In genomic region chr19:19487077-19488040, GRCh38 we compare ENCODE assay signal across 10 cellular contexts. TPM values are rescaled to one million over a fixed set of nuclear protein-coding genes. Genes with fewer than 3 reads are reported as not detected.
DNase-seq lines count a peak whose midpoint lies in the region; ATAC-seq, FAIRE-seq and TF ChIP-seq lines count a peak whose summit lies in the region.
"Had no signal": no experiment of that assay in that cellular context is flagged by ENCODE, and none has a peak within 500 bp of the region (broad histone marks: within the 10 kb centered on the region; RNA-seq: fewer than 3 reads in every experiment).

No MANE protein-coding gene starts in this region.

- no peak overlapping the region for H3K4me3 Mint-ChIP-seq in activated CD4-positive, alpha-beta T cell treated with anti-CD3 and anti-CD28 coated beads for 36 hours
- no peak overlapping the region for H3K4me3 Mint-ChIP-seq in stimulated activated naive CD8-positive, alpha-beta T cell treated with anti-CD3 and anti-CD28 coated beads, Interleukin-15, amount 100 ng/mL, for 72 hours

- no peaks in the 10 kb centered on the region for H3K9me1 ChIP-seq in keratinocyte (ENCODE audit: control insufficient read depth, extremely low read depth, insufficient read depth, low read length)

- no peaks in the 10 kb centered on the region for H3K27me3 ChIP-seq in keratinocyte (ENCODE audit: control insufficient read depth, extremely low read depth, insufficient read depth, low read length)

- no peaks in the 10 kb centered on the region for H4K20me1 ChIP-seq in keratinocyte (ENCODE audit: control insufficient read depth, extremely low read depth, insufficient read depth, low read length)

- dilution Hi-C loops in keratinocyte (cut with MboI; ENCODE audit: extremely low pct_ligation_motif_present, low sequenced_read_pairs), result no loop called here

- H3K36me3 ChIP-seq in keratinocyte (ENCODE audit: control insufficient read depth in 2 of 2, extremely low read depth in 1 of 2, insufficient read depth in 2 of 2, low read length in 2 of 2), result peaks cover 18 to 23% of the 10 kb centered on the region in 2 experiments

- no peak overlapping the region for H2AFZ ChIP-seq in keratinocyte (ENCODE audit: control insufficient read depth, low read length)

- H3K4me1 Mint-ChIP-seq in activated CD4-positive, alpha-beta T cell treated with anti-CD3 and anti-CD28 coated beads for 36 hours, result peaks cover 59% of the 10 kb centered on the region
- peaks cover 80% of the 10 kb centered on the region for H3K4me1 Mint-ChIP-seq in stimulated activated naive CD8-positive, alpha-beta T cell treated with anti-CD3 and anti-CD28 coated beads, Interleukin-15, amount 100 ng/mL, for 72 hours

- ATAC-seq in activated CD4-positive, alpha-beta T cell treated with anti-CD3 and anti-CD28 coated beads for 36 hours, result no peak
- ATAC-seq in stimulated activated naive CD8-positive, alpha-beta T cell treated with anti-CD3 and anti-CD28 coated beads, Interleukin-15, amount 100 ng/mL, for 72 hours, result no peak
- ATAC-seq in GM18858 (IDR thresholded peaks at IDR 0.05; ENCODE audit: unreplicated experiment) (no peak), GM18519 (IDR thresholded peaks at IDR 0.05; ENCODE audit: low FRiP score, unreplicated experiment) (no peak)

- H3K27ac ChIP-seq in VCaP (peak overlapping the region; percentile 72), keratinocyte (ENCODE audit: control insufficient read depth, insufficient read depth, low read length) (peak overlapping the region; percentile 85)

- H3K79me2 ChIP-seq in keratinocyte (ENCODE audit: control insufficient read depth, insufficient read depth, low read length), result peaks cover 62% of the 10 kb centered on the region

- peak overlapping the region; percentile 31 for H3K9ac ChIP-seq in keratinocyte (ENCODE audit: control insufficient read depth, extremely low read depth, insufficient read depth, low read length)

- H3K9me3 Mint-ChIP-seq in activated CD4-positive, alpha-beta T cell treated with anti-CD3 and anti-CD28 coated beads for 36 hours (ENCODE audit: low read depth), result no peaks in the 10 kb centered on the region
- no peaks in the 10 kb centered on the region for H3K9me3 Mint-ChIP-seq in stimulated activated naive CD8-positive, alpha-beta T cell treated with anti-CD3 and anti-CD28 coated beads, Interleukin-15, amount 100 ng/mL, for 72 hours

- TF ChIP-seq CTCF in VCaP (conservative IDR thresholded peaks at IDR 0.05), result no peak
- no peak for TF ChIP-seq CTCF in keratinocyte (optimal IDR thresholded peaks at IDR 0.05 in 1 of 3, IDR thresholded peaks at IDR 0.05 in 1 of 3, conservative IDR thresholded peaks at IDR 0.05 in 1 of 3; ENCODE audit: extremely low read depth in 1 of 3, insufficient read depth in 2 of 3, low read length in 3 of 3)

- H3K9me3 ChIP-seq in keratinocyte (ENCODE audit: control insufficient read depth, low read depth, low read length), result no peaks in the 10 kb centered on the region

- no peak for FAIRE-seq in keratinocyte (lab: Jason Lieb, UNC)

- intact Hi-C loops in activated CD4-positive, alpha-beta T cell treated with anti-CD3 and anti-CD28 coated beads for 36 hours (cut with DNase I, micrococcal nuclease), result loop anchor here in 1 of 2 experiments (2.0 kb wide), 1 partner anchor 29 kb away; no protein-coding TSS in a partner anchor

- CTCF ChIA-PET in activated CD4-positive, alpha-beta T cell treated with anti-CD3 and anti-CD28 coated beads for 36 hours (lab: Charles Lee), result interaction anchor here (0.7 to 6.9 kb wide), 3 partner anchors 28 to 124 kb away, joined by 3 to 123 read pairs (median 5); no protein-coding TSS in a partner anchor

- no peaks in the 10 kb centered on the region for H3K27me3 Mint-ChIP-seq in activated CD4-positive, alpha-beta T cell treated with anti-CD3 and anti-CD28 coated beads for 36 hours
- no peaks in the 10 kb centered on the region for H3K27me3 Mint-ChIP-seq in stimulated activated naive CD8-positive, alpha-beta T cell treated with anti-CD3 and anti-CD28 coated beads, Interleukin-15, amount 100 ng/mL, for 72 hours

- no peak overlapping the region for H3K4me2 ChIP-seq in keratinocyte (ENCODE audit: control insufficient read depth, extremely low read depth, insufficient read depth, low read depth, low read length)

- peaks cover 55% of the 10 kb centered on the region for H3K4me1 ChIP-seq in keratinocyte (ENCODE audit: control insufficient read depth, extremely low read depth, insufficient read depth, low read length)

- DNase-seq in activated CD4-positive, alpha-beta T cell treated with anti-CD3 and anti-CD28 coated beads for 36 hours, result no peak
- no peak for DNase-seq in activated CD4-positive, alpha-beta T cell treated with anti-CD3 and anti-CD28 coated beads for 4 hours
- DNase-seq in keratinocyte (ENCODE audit: low read depth, low spot score) (no peak), NCI-H2107 treated with DMSO at 0.1 percent for 48 hours (lab: John Stamatoyannopoulos, UW; ENCODE audit: unreplicated experiment) (no peak)
- DNase-seq in stimulated activated naive CD8-positive, alpha-beta T cell treated with anti-CD3 and anti-CD28 coated beads, Interleukin-15, amount 100 ng/mL, for 72 hours, result no peak
- DNase-seq: HCEC 1CT, NCI-H526 had no signal

- no peak overlapping the region for H3K4me3 ChIP-seq in keratinocyte (ENCODE audit: control insufficient read depth in 2 of 3, extremely low read depth in 1 of 3, insufficient read depth in 2 of 3, low read depth in 1 of 3, low read length in 3 of 3)

- POLR2A ChIA-PET in activated CD4-positive, alpha-beta T cell treated with anti-CD3 and anti-CD28 coated beads for 36 hours (lab: Charles Lee), result interaction anchor here (1.5 kb wide), 1 partner anchor 28 kb away, joined by 4 read pairs; the partner anchor contains the start of genes NDUFA13 and TSSK6

- peak overlapping the region; percentile 97 for H3K27ac Mint-ChIP-seq in activated CD4-positive, alpha-beta T cell treated with anti-CD3 and anti-CD28 coated beads for 36 hours
- peak overlapping the region; percentile 73 to 98 for H3K27ac Mint-ChIP-seq in stimulated activated naive CD8-positive, alpha-beta T cell treated with anti-CD3 and anti-CD28 coated beads, Interleukin-15, amount 100 ng/mL, for 72 hours

- H3K36me3 Mint-ChIP-seq in activated CD4-positive, alpha-beta T cell treated with anti-CD3 and anti-CD28 coated beads for 36 hours (ENCODE audit: low read depth), result peaks cover 9% of the 10 kb centered on the region

RNA-seq across cellular contexts. Expression of gene TSSK6, which starts 28.0 kb away (rescaled TPM):
- total RNA-seq in activated CD4-positive, alpha-beta T cell treated with anti-CD3 and anti-CD28 coated beads for 36 hours, result 1 to 10 TPM; 3.8 to 4.4 TPM
- polyA plus RNA-seq in keratinocyte, result 0.47 to 1.0 TPM (median 0.77 TPM) in 3 replicates
- not detected for polyA plus RNA-seq in keratinocyte (2011; ENCODE audit: low read depth)
- 0.45 and 1.0 TPM in 2 replicates for polyA plus RNA-seq in keratinocyte (2011; cell fraction: cytosol; rRNA removed)
- 0.70 and 2.1 TPM in 2 replicates for polyA plus RNA-seq in keratinocyte (2011; cell fraction: nucleus; rRNA removed)
- polyA plus RNA-seq in keratinocyte (2012; ENCODE audit: low replicate concordance), result 0.37 and 1.2 TPM in 2 replicates
- polyA minus RNA-seq in keratinocyte, result not detected in 3 replicates
- polyA minus RNA-seq in keratinocyte (2011; cell fraction: cytosol; rRNA and poly(A)+ RNA removed), result not detected
- 0.63 and 0.78 TPM in 2 replicates for polyA minus RNA-seq in keratinocyte (2011; cell fraction: nucleus; rRNA and poly(A)+ RNA removed)

RNA-seq across cellular contexts. Expression of gene NDUFA13, which starts 28.7 kb away (rescaled TPM):
- 100 to 1,000 TPM; 310 to 323 TPM for total RNA-seq in activated CD4-positive, alpha-beta T cell treated with anti-CD3 and anti-CD28 coated beads for 36 hours
- polyA plus RNA-seq in keratinocyte, result 294 to 475 TPM (median 343 TPM) in 3 replicates
- 523 TPM for polyA plus RNA-seq in keratinocyte (2011; ENCODE audit: low read depth)
- polyA plus RNA-seq in keratinocyte (2011; cell fraction: cytosol; rRNA removed), result 167 and 490 TPM in 2 replicates
- polyA plus RNA-seq in keratinocyte (2011; cell fraction: nucleus; rRNA removed), result 169 and 188 TPM in 2 replicates
- polyA plus RNA-seq in keratinocyte (2012; ENCODE audit: low replicate concordance), result 285 and 463 TPM in 2 replicates
- 116 to 149 TPM (median 142 TPM) in 3 replicates for polyA minus RNA-seq in keratinocyte
- polyA minus RNA-seq in keratinocyte (2011; cell fraction: cytosol; rRNA and poly(A)+ RNA removed), result 191 TPM
- polyA minus RNA-seq in keratinocyte (2011; cell fraction: nucleus; rRNA and poly(A)+ RNA removed), result 36.9 and 41.3 TPM in 2 replicates

RNA-seq across cellular contexts. Expression of gene YJEFN3, which starts 41.4 kb away (rescaled TPM):
- 10 to 100 TPM; 10.7 to 11.4 TPM for total RNA-seq in activated CD4-positive, alpha-beta T cell treated with anti-CD3 and anti-CD28 coated beads for 36 hours
- polyA plus RNA-seq in keratinocyte, result 0.56 to 1.4 TPM (median 1.2 TPM) in 3 replicates
- 2.0 TPM for polyA plus RNA-seq in keratinocyte (2011; ENCODE audit: low read depth)
- polyA plus RNA-seq in keratinocyte (2011; cell fraction: cytosol; rRNA removed), result 0.11 and 0.26 TPM in 2 replicates
- polyA plus RNA-seq in keratinocyte (2011; cell fraction: nucleus; rRNA removed), result 7.7 and 8.1 TPM in 2 replicates
- polyA plus RNA-seq in keratinocyte (2012; ENCODE audit: low replicate concordance), result 0.78 and 2.9 TPM in 2 replicates
- 0.43 to 0.86 TPM (median 0.69 TPM) in 3 replicates for polyA minus RNA-seq in keratinocyte
- polyA minus RNA-seq in keratinocyte (2011; cell fraction: cytosol; rRNA and poly(A)+ RNA removed), result not detected
- 0.95 and 1.9 TPM in 2 replicates for polyA minus RNA-seq in keratinocyte (2011; cell fraction: nucleus; rRNA and poly(A)+ RNA removed)

RNA-seq across cellular contexts. Expression of gene CILP2, which starts 50.7 kb away (rescaled TPM):
- under 1 TPM; 0.19 to 0.27 TPM for total RNA-seq in activated CD4-positive, alpha-beta T cell treated with anti-CD3 and anti-CD28 coated beads for 36 hours
- 0.07 to 0.21 TPM (median 0.14 TPM) in 3 replicates for polyA plus RNA-seq in keratinocyte
- polyA plus RNA-seq in keratinocyte (2011; ENCODE audit: low read depth), result not detected
- polyA plus RNA-seq in keratinocyte (2011; cell fraction: cytosol; rRNA removed), result 0.01 and 0.12 TPM in 2 replicates
- 0.33 and 0.67 TPM in 2 replicates for polyA plus RNA-seq in keratinocyte (2011; cell fraction: nucleus; rRNA removed)
- polyA plus RNA-seq in keratinocyte (2012; ENCODE audit: low replicate concordance), result 0.11 and 0.18 TPM in 2 replicates
- 0.07 to 0.16 TPM in 2 of 3 replicates, not detected in the other for polyA minus RNA-seq in keratinocyte
- 0.58 TPM for polyA minus RNA-seq in keratinocyte (2011; cell fraction: cytosol; rRNA and poly(A)+ RNA removed)
- polyA minus RNA-seq in keratinocyte (2011; cell fraction: nucleus; rRNA and poly(A)+ RNA removed), result 1.1 and 1.4 TPM in 2 replicates
